1 cellular context compared by ENCODE assay signal in genomic region chr17:63647065-63647725, GRCh38.
TF ChIP-seq lines count a peak whose summit lies in the region.

No MANE protein-coding gene starts in this region.

TF ChIP-seq in IMR-90, 13 proteins besides CTCF, POLR2A, EP300 and RAD21:
- TF ChIP-seq FOS (IDR thresholded peaks at IDR 0.05; ENCODE audit: low read depth, low read length): no peak
- TF ChIP-seq MAFK (IDR thresholded peaks at IDR 0.05; ENCODE audit: low read depth, low read length): no peak
- no peak for TF ChIP-seq RCOR1 (IDR thresholded peaks at IDR 0.05; ENCODE audit: insufficient replicate concordance, low read length)
- TF ChIP-seq RFX5 (IDR thresholded peaks at IDR 0.05; ENCODE audit: low read depth, low read length): no peak
- no peak for TF ChIP-seq ELK1 (IDR thresholded peaks at IDR 0.05; ENCODE audit: borderline replicate concordance, low read depth, low read length)
- TF ChIP-seq MXI1 (IDR thresholded peaks at IDR 0.05; ENCODE audit: borderline replicate concordance, low read depth, low read length): no peak
- TF ChIP-seq NFE2L2 (IDR thresholded peaks at IDR 0.05; ENCODE audit: low read depth, low read length): no peak
- TF ChIP-seq BHLHE40 (IDR thresholded peaks at IDR 0.05; ENCODE audit: low read depth, low read length): no peak
- no peak for TF ChIP-seq CEBPB (IDR thresholded peaks at IDR 0.05; ENCODE audit: low read depth, low read length)
- TF ChIP-seq SMC3 (IDR thresholded peaks at IDR 0.05; ENCODE audit: low read depth, low read length): no peak
- no peak for TF ChIP-seq MAZ (IDR thresholded peaks at IDR 0.05; ENCODE audit: borderline replicate concordance, low read depth, low read length)
- TF ChIP-seq USF2 (IDR thresholded peaks at IDR 0.05; ENCODE audit: low read depth, low read length): no peak
- TF ChIP-seq CHD1 (IDR thresholded peaks at IDR 0.05; ENCODE audit: low read depth, low read length): no peak
TF ChIP-seq in IMR-90: peak in this region for 0.
